ENCODE assay signal across 8 cellular contexts in genomic region chr5:164597293-164597900, GRCh38.
DNase-seq lines count a peak whose midpoint lies in the region; ATAC-seq, FAIRE-seq and TF ChIP-seq lines count a peak whose summit lies in the region.

No MANE protein-coding gene starts in this region.

- H3K4me2 ChIP-seq in DND-41 (ENCODE audit: insufficient read depth, low read length) (no peak overlapping the region), mammary epithelial cell (ENCODE audit: insufficient read depth, low read depth, low read length) (no peak overlapping the region)

- TF ChIP-seq POLR2A in GM12892 (IDR thresholded peaks at IDR 0.05; ENCODE audit: low read depth, low read length) (no peak), stomach (IDR thresholded peaks at IDR 0.05) (no peak)

- ATAC-seq in DND-41 (ENCODE audit: insufficient read depth, low read depth) (peak; percentile 65; the same call in 2 of the 3 replicates), HG03460 (IDR thresholded peaks at IDR 0.05; ENCODE audit: unreplicated experiment) (peak; percentile 92), left lung (no peak)

- H3K79me2 ChIP-seq in DND-41 (ENCODE audit: insufficient read depth, low read length) (no peaks in the 10 kb centered on the region), mammary epithelial cell (ENCODE audit: insufficient read depth, low read length) (no peaks in the 10 kb centered on the region)

- TF ChIP-seq CTCF in DND-41 (IDR thresholded peaks at IDR 0.05; ENCODE audit: borderline replicate concordance, extremely low read depth, low read length, poor library complexity, severe bottlenecking) (peak; percentile 61), GM20000 (IDR thresholded peaks at IDR 0.05; ENCODE audit: extremely low read depth, missing control alignments) (peak; percentile 27), mammary epithelial cell (conservative IDR thresholded peaks at IDR 0.05 in 1 of 2, IDR thresholded peaks at IDR 0.05 in 1 of 2; ENCODE audit: extremely low read depth in 1 of 2, insufficient read depth in 1 of 2, low read depth in 1 of 2, low read length in 2 of 2) (peak; percentile 49 to 61), stomach (IDR thresholded peaks at IDR 0.05) (no peak), left lung (IDR thresholded peaks at IDR 0.05) (no peak)

- H3K9me3 ChIP-seq in DND-41 (ENCODE audit: insufficient read depth, low read length, severe bottlenecking), result no peaks in the 10 kb centered on the region
- no peaks in the 10 kb centered on the region for H3K9me3 ChIP-seq in mammary epithelial cell (replicated peaks; ENCODE audit: insufficient read depth, low read length)
- peaks cover 0 to 6% (median 0%) of the 10 kb centered on the region in 4 donors for H3K9me3 ChIP-seq in stomach
- H3K9me3 ChIP-seq in left lung, result peaks cover 0 to 9% of the 10 kb centered on the region in 2 donors

- in situ Hi-C loops in mammary epithelial cell (cut with MboI; ENCODE audit: low sequenced_read_pairs in 2 of 2), result no loop called here

- H4K20me1 ChIP-seq in DND-41 (ENCODE audit: insufficient read depth, low read length) (no peaks in the 10 kb centered on the region), mammary epithelial cell (ENCODE audit: insufficient read depth, low read length) (no peaks in the 10 kb centered on the region)

- no peaks in the 10 kb centered on the region for H3K4me1 ChIP-seq in DND-41 (ENCODE audit: insufficient read depth, low read length)
- H3K4me1 ChIP-seq in mammary epithelial cell (ENCODE audit: insufficient read depth, low read length), result no peaks in the 10 kb centered on the region
- H3K4me1 ChIP-seq in stomach, result no peaks in the 10 kb centered on the region
- H3K4me1 ChIP-seq in left lung, result no peaks in the 10 kb centered on the region

- DNase-seq in DND-41 (peak; percentile 13), GM20000 (ENCODE audit: low spot score) (peak; percentile 18), mammary epithelial cell (peak; percentile 4), GM12892 (ENCODE audit: insufficient read length) (no peak), stomach (no peak), left lung (no peak), NCI-H510A treated with DMSO at 0.1 percent for 48 hours (lab: John Stamatoyannopoulos, UW) (no peak)

- H3K36me3 ChIP-seq in DND-41 (ENCODE audit: insufficient read depth, low read length), result no peaks in the 10 kb centered on the region
- no peaks in the 10 kb centered on the region for H3K36me3 ChIP-seq in mammary epithelial cell (ENCODE audit: insufficient read depth, low read length)
- no peaks in the 10 kb centered on the region for H3K36me3 ChIP-seq in stomach
- no peaks in the 10 kb centered on the region for H3K36me3 ChIP-seq in left lung

- H3K27me3 ChIP-seq in DND-41 (ENCODE audit: insufficient read depth, low read length, poor library complexity) (no peaks in the 10 kb centered on the region), mammary epithelial cell (ENCODE audit: insufficient read depth, low read length) (no peaks in the 10 kb centered on the region), stomach (no peaks in the 10 kb centered on the region), left lung (no peaks in the 10 kb centered on the region)

- FAIRE-seq in GM12892 (lab: Jason Lieb, UNC), result no peak

- WGBS in mammary epithelial cell (ENCODE audit: low coverage, missing lambda C conversion rate), result 34% methylated on average over 5 of the region's 5 CpGs
- WGBS in stomach, 5 donors, result 44 to 56% (median 51%) methylated on average over 5 of the region's 5 CpGs

- H3K9ac ChIP-seq in DND-41 (ENCODE audit: low read depth, low read length) (no peak overlapping the region), mammary epithelial cell (ENCODE audit: insufficient read depth, low read length) (no peak overlapping the region)

- no peak overlapping the region for H2AFZ ChIP-seq in DND-41 (ENCODE audit: low read depth, low read length)
- no peak overlapping the region for H2AFZ ChIP-seq in mammary epithelial cell (ENCODE audit: low read depth, low read length)

- H3K27ac ChIP-seq in DND-41 (ENCODE audit: low read length) (no peak overlapping the region), mammary epithelial cell (ENCODE audit: insufficient read depth, low read depth, low read length) (no peak overlapping the region), stomach (no peak overlapping the region), left lung (no peak overlapping the region)

- intact Hi-C loops in mammary epithelial cell (cut with micrococcal nuclease) (no loop called here), stomach (cut with DNase I; ENCODE audit: low total_unique reads) (no loop called here), left lung (cut with DNase I) (no loop called here)

- CTCF ChIA-PET in mammary epithelial cell (lab: Charles Lee; ENCODE audit: low non-redundant PET), result interaction anchor here (0.6 kb wide), 1 partner anchor 615 kb away, joined by 3 read pairs; no protein-coding TSS in a partner anchor

- TF ChIP-seq EP300 in stomach (IDR thresholded peaks at IDR 0.05), result no peak

- H3K4me3 ChIP-seq in DND-41 (ENCODE audit: low read depth in 1 of 2, low read length in 2 of 2) (no peak overlapping the region), mammary epithelial cell (replicated peaks in 1 of 3; ENCODE audit: insufficient read depth in 1 of 3, low read depth in 2 of 3, low read length in 3 of 3) (no peak overlapping the region), stomach (no peak overlapping the region), left lung (no peak overlapping the region)

- BruUV-seq in mammary epithelial cell (replicated peaks; lab: Mats Ljungman, UMichigan), result no TSS peak

- dilution Hi-C loops in mammary epithelial cell (cut with HindIII; ENCODE audit: low sequenced_read_pairs), result no loop called here

Comparison
In these comparisons a context has a peak if more than half of its experiments do, and no peak if none do; other contexts are left out.
1. DNase-seq: peak in DND-41 (single experiment), GM20000 (single experiment) and mammary epithelial cell (single experiment); none in GM12892 (single experiment), stomach (single experiment), left lung (0 of 2) and NCI-H510A treated with DMSO at 0.1 percent for 48 hours (single experiment).
2. CTCF ChIP-seq: peak in DND-41 (single experiment), GM20000 (single experiment) and mammary epithelial cell (2 of 2); none in stomach (0 of 7) and left lung (0 of 2).